Comparison of ENCODE assay signal across 11 cellular contexts in the genomic region with DNA sequence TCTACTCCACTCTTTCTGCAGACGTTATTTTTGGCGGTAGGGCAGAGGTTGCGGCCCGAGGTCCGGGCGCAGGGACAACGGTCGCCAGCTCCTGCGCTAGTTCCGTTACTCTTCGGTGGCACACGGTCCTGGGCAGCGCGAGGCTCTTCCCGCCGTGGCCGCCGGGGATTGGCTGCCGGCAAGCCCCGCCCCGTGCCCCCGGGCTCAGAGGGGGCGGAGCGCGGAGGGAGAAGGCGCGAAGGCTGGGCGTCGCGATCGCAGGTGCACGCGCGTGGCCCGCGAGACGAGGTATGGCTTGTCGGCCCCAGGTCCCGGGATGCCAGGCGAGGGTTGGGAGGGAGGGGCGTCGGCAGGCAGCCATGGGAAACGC. TPM values are rescaled to one million over a fixed set of nuclear protein-coding genes. Genes with fewer than 3 reads are reported as not detected.
DNase-seq lines count a peak whose midpoint lies in the region; ATAC-seq and TF ChIP-seq lines count a peak whose summit lies in the region.
"Had no signal": no experiment of that assay in that cellular context is flagged by ENCODE, and none has a peak within 500 bp of the region (broad histone marks: within the 10 kb centered on the region; RNA-seq: fewer than 3 reads in every experiment).

No MANE protein-coding gene starts in this region.

- H3K4me1 ChIP-seq in hepatocyte (ENCODE audit: insufficient read depth) (peaks cover 5% of the 10 kb centered on the region), OCI-LY7 (ENCODE audit: insufficient read depth, low read length, poor library complexity, severe bottlenecking) (no peaks in the 10 kb centered on the region)
- H3K4me1 ChIP-seq: colonic mucosa, SJCRH30 had no signal

- TF ChIP-seq CTCF in GM12875 (IDR thresholded peaks at IDR 0.05; ENCODE audit: borderline replicate concordance, insufficient read depth, low read depth, low read length), result no peak
- no peak for TF ChIP-seq CTCF in hepatocyte (IDR thresholded peaks at IDR 0.05; ENCODE audit: poor library complexity)
- no peak for TF ChIP-seq CTCF in OCI-LY7 (conservative IDR thresholded peaks at IDR 0.05; ENCODE audit: low read length)

- H3K36me3 Mint-ChIP-seq in activated CD4-positive, alpha-beta memory T cell treated with anti-CD3 and anti-CD28 coated beads for 36 hours, result no peaks in the 10 kb centered on the region

- H4K20me1 ChIP-seq in hepatocyte (ENCODE audit: insufficient read depth, poor library complexity, severe bottlenecking), result no peaks in the 10 kb centered on the region
- H4K20me1 ChIP-seq in OCI-LY7 (ENCODE audit: insufficient read depth, low read length), result no peaks in the 10 kb centered on the region

- H2AFZ ChIP-seq in hepatocyte (peak overlapping the region; percentile 92), OCI-LY7 (ENCODE audit: low read length) (no peak overlapping the region)

- H3K4me3 ChIP-seq in GM12875 (ENCODE audit: low read depth, low read length) (peak overlapping the region; percentile 43), hepatocyte (no peak overlapping the region), skin epidermis (peak overlapping the region in 6 of 7 experiments; percentile 12 to 42 (median 34)), OCI-LY7 (ENCODE audit: low read depth, low read length, poor library complexity, severe bottlenecking) (no peak overlapping the region)
- H3K4me3 ChIP-seq: SJCRH30 had no signal

- H3K27ac Mint-ChIP-seq in activated CD4-positive, alpha-beta memory T cell treated with anti-CD3 and anti-CD28 coated beads for 36 hours, result no peak overlapping the region

- H3K36me3 ChIP-seq in hepatocyte (replicated peaks; ENCODE audit: insufficient read depth, low read depth), result no peaks in the 10 kb centered on the region
- H3K36me3 ChIP-seq in OCI-LY7 (ENCODE audit: insufficient read depth, low read length), result no peaks in the 10 kb centered on the region
- H3K36me3 ChIP-seq: colonic mucosa, SJCRH30 had no signal

- H3K27me3 ChIP-seq in hepatocyte, result peaks cover 66% of the 10 kb centered on the region
- H3K27me3 ChIP-seq: SJCRH30 had no signal

- H3K9me3 ChIP-seq in hepatocyte (ENCODE audit: low read depth) (no peaks in the 10 kb centered on the region), OCI-LY7 (ENCODE audit: low read length) (no peaks in the 10 kb centered on the region)
- H3K9me3 ChIP-seq: colonic mucosa, SJCRH30 had no signal

- CTCF ChIA-PET in activated CD4-positive, alpha-beta memory T cell treated with anti-CD3 and anti-CD28 coated beads for 36 hours (lab: Charles Lee), result no interaction called here
- CTCF ChIA-PET in OCI-LY7 (lab: Charles Lee; ENCODE audit: unreplicated experiment), result no interaction called here

- ATAC-seq in HG02973 (IDR thresholded peaks at IDR 0.05; ENCODE audit: unreplicated experiment) (no peak), GM19328 (IDR thresholded peaks at IDR 0.05; ENCODE audit: unreplicated experiment) (no peak)

- H3K27me3 Mint-ChIP-seq in activated CD4-positive, alpha-beta memory T cell treated with anti-CD3 and anti-CD28 coated beads for 36 hours, result peaks cover 55% of the 10 kb centered on the region

- H3K79me2 ChIP-seq in hepatocyte, result no peaks in the 10 kb centered on the region
- no peaks in the 10 kb centered on the region for H3K79me2 ChIP-seq in OCI-LY7 (ENCODE audit: insufficient read depth, low read depth, low read length)

- H3K9me2 ChIP-seq in hepatocyte (replicated peaks; ENCODE audit: insufficient read depth), result no peaks in the 10 kb centered on the region
- H3K9me2 ChIP-seq in OCI-LY7 (ENCODE audit: insufficient read depth, low read length), result no peaks in the 10 kb centered on the region

- H3K9me3 Mint-ChIP-seq in activated CD4-positive, alpha-beta memory T cell treated with anti-CD3 and anti-CD28 coated beads for 36 hours, result peaks cover 2% of the 10 kb centered on the region

- no peak for DNase-seq in activated CD4-positive, alpha-beta memory T cell treated with anti-CD3 and anti-CD28 coated beads for 36 hours
- no peak for DNase-seq in hepatocyte (ENCODE audit: low spot score)
- DNase-seq in OCI-LY7 (ENCODE audit: low spot score), result no peak
- DNase-seq in superior temporal gyrus (ENCODE audit: extremely low spot score), result no peak
- DNase-seq: colonic mucosa, NCI-H446, SJCRH30 had no signal

- H3K27ac ChIP-seq in hepatocyte, result no peak overlapping the region
- peak overlapping the region in 5 of 21 experiments; percentile 12 to 81 (median 77) for H3K27ac ChIP-seq in skin epidermis
- no peak overlapping the region for H3K27ac ChIP-seq in OCI-LY7 (ENCODE audit: low read depth, low read length, poor library complexity, severe bottlenecking)
- H3K27ac ChIP-seq: colonic mucosa, SJCRH30 had no signal

- POLR2A ChIA-PET in activated CD4-positive, alpha-beta memory T cell treated with anti-CD3 and anti-CD28 coated beads for 36 hours (lab: Charles Lee), result no interaction called here
- POLR2A ChIA-PET in OCI-LY7 (lab: Charles Lee), result no interaction called here

- H3K4me2 ChIP-seq in hepatocyte, result peak overlapping the region; percentile 90
- H3K4me2 ChIP-seq in OCI-LY7 (ENCODE audit: low read length), result no peak overlapping the region

- 41% methylated on average over 38 of the region's 43 CpGs for WGBS in hepatocyte (ENCODE audit: low lambda C conversion rate, missing lambda C conversion rate)

- peak overlapping the region; percentile 41 for H3K4me3 Mint-ChIP-seq in activated CD4-positive, alpha-beta memory T cell treated with anti-CD3 and anti-CD28 coated beads for 36 hours

- BruUV-seq in OCI-LY7 (replicated peaks; lab: Mats Ljungman, UMichigan), result no TSS peak

- peaks cover 23% of the 10 kb centered on the region for H3K4me1 Mint-ChIP-seq in activated CD4-positive, alpha-beta memory T cell treated with anti-CD3 and anti-CD28 coated beads for 36 hours (ENCODE audit: low read depth)

- intact Hi-C loops in activated CD4-positive, alpha-beta memory T cell treated with anti-CD3 and anti-CD28 coated beads for 36 hours (cut with micrococcal nuclease), result no loop called here
- intact Hi-C loops in OCI-LY7 (cut with micrococcal nuclease; ENCODE audit: unreplicated experiment), result no loop called here

RNA-seq across cellular contexts. Expression of a gene that starts 0.5 kb away (rescaled TPM):
- under 1 TPM in 1 of 2 experiments, not detected in 1; 0.07 TPM for total RNA-seq in activated CD4-positive, alpha-beta memory T cell treated with anti-CD3 and anti-CD28 coated beads for 36 hours
- total RNA-seq in hepatocyte, result 0.32 and 0.60 TPM in 2 replicates
- 0.41 TPM in 1 of 2 replicates, not detected in the other for polyA plus RNA-seq in hepatocyte
- not detected in 2 replicates for total RNA-seq in OCI-LY7 (2014; rRNA removed; shearing (Covaris generic))
- not detected in 2 replicates for total RNA-seq in OCI-LY7 (2022)

RNA-seq across cellular contexts. Expression of a gene that starts 0.7 kb away (rescaled TPM):
- not detected for total RNA-seq in activated CD4-positive, alpha-beta memory T cell treated with anti-CD3 and anti-CD28 coated beads for 36 hours
- total RNA-seq in hepatocyte (0.20 TPM in 1 of 2 replicates, not detected in the other), OCI-LY7 (2022) (not detected in 2 replicates)
- 0.09 TPM in 1 of 2 replicates, not detected in the other for polyA plus RNA-seq in hepatocyte
- total RNA-seq in OCI-LY7 (2014; rRNA removed; shearing (Covaris generic)), result 0.13 TPM in 1 of 2 replicates, not detected in the other
- total RNA-seq: SJCRH30 had no signal

RNA-seq across cellular contexts. Expression of a gene that starts 55.7 kb away (rescaled TPM):
- total RNA-seq in activated CD4-positive, alpha-beta memory T cell treated with anti-CD3 and anti-CD28 coated beads for 36 hours, result 10 to 100 TPM; 82.5 to 86.2 TPM
- total RNA-seq in hepatocyte, result 46.9 and 50.3 TPM in 2 replicates
- polyA plus RNA-seq in hepatocyte, result 58.6 and 60.3 TPM in 2 replicates
- 34.6 and 54.0 TPM in 2 replicates for total RNA-seq in OCI-LY7 (2014; rRNA removed; shearing (Covaris generic))
- total RNA-seq in OCI-LY7 (2022), result 84.5 and 93.7 TPM in 2 replicates

Comparison
In these comparisons a context has a peak if more than half of its experiments do, and no peak if none do; other contexts are left out.
1. H3K4me3 ChIP-seq: peak in GM12875 (single experiment) and skin epidermis (6 of 7); none in hepatocyte (single experiment) and OCI-LY7 (single experiment).